8 cellular contexts compared by ENCODE assay signal in the genomic region with DNA sequence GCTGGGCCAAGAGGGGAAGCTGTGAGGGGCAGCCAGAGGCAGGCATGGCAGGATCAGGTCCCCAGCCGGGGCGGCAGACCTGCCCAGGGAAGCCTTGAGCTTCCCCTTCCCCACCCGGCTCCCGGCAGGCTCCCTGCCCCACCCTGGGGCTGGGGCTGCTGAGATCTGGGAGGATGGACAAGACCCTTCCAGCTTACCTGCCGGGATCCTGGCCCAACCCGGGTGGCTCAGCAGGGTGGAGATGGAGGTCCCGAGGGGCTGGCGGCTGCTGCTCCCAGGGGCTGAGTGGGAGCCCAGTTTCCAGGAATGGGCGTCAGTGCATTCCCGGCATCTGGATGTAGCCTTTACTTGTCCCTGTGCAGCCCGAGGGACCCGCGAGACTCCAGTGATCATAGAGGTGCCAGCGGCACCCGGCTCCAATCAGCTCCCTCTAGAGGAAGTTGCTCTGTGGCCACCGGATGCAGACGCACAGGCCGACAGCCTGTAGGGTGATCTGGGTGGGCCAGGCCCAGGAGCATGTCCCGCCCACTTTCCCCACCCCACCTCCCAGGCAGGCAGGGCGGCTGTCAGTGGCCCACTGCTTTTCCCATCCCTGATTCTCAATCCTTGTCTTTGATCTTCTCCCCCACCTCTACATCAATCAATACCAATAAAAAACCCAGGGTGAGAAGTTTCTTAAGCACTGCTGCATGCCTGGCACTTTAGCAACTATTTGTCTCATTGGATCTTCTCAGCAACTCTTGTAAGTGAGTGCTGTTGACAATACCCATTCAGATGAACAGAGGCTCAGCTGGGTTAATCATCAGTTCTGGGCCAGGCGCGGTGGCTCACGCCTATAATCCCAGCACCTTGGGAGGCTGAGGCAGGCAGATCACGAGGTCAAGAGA. TPM values are rescaled to one million over a fixed set of nuclear protein-coding genes. Genes with fewer than 3 reads are reported as not detected.
DNase-seq lines count a peak whose midpoint lies in the region; ATAC-seq, FAIRE-seq and TF ChIP-seq lines count a peak whose summit lies in the region.

BAK1 (minus strand) TSS at position 449 of the 887 bp plus-strand sequence. CDS start 2,672 bp downstream, outside the sequence.

- H3K79me2 ChIP-seq in H1 (ENCODE audit: control insufficient read depth in 1 of 2, insufficient read depth in 2 of 2, low read length in 2 of 2), result peaks cover 0 to 19% of the 10 kb centered on the region in 2 experiments; a peak in 3 of 4 replicates
- peaks cover 16% of the 10 kb centered on the region for H3K79me2 ChIP-seq in mesendoderm (ENCODE audit: control insufficient read depth, insufficient read depth, low read length)

- peaks cover 5% of the 10 kb centered on the region; the same call in 1 of the 2 replicates for H3K23me2 ChIP-seq in H1 (ENCODE audit: low read depth, low read length)

- peak; percentile 24 to 29; a peak in 2 of 4 replicates for TF ChIP-seq RAD21 in H1 (IDR thresholded peaks at IDR 0.05 in 1 of 2, conservative IDR thresholded peaks at IDR 0.05 in 1 of 2; ENCODE audit: low read depth in 2 of 2, low read length in 2 of 2)

- peak in 1 of 2 experiments; percentile 47; a peak in 1 of 3 replicates for TF ChIP-seq POLR2A in H1 (IDR thresholded peaks at IDR 0.05; ENCODE audit: control extremely low read depth in 1 of 2, low read depth in 2 of 2, low read length in 2 of 2)

- H3K4me1 ChIP-seq in H1 (replicated peaks in 1 of 4; ENCODE audit: control insufficient read depth in 3 of 4, insufficient read depth in 4 of 4, low read length in 3 of 4) (peaks cover 0 to 8% (median 4%) of the 10 kb centered on the region in 4 experiments; a peak in 6 of 7 replicates), mesendoderm (ENCODE audit: control insufficient read depth, low read depth, low read length) (no peaks in the 10 kb centered on the region)

- H3K4ac ChIP-seq in H1 (replicated peaks; ENCODE audit: insufficient read length, low read depth, low read length) (no peak within 1 kb of the TSS), mesendoderm (ENCODE audit: low read depth, low read length) (no peak within 1 kb of the TSS)

- H4K5ac ChIP-seq in H1 (ENCODE audit: insufficient read length, low read depth, low read length) (no peak within 1 kb of the TSS), mesendoderm (ENCODE audit: low read length) (no peak within 1 kb of the TSS)

- H4K91ac ChIP-seq in H1 (replicated peaks; ENCODE audit: insufficient read length, low read length), result no peak within 1 kb of the TSS

- POLR2A ChIA-PET in H1 (lab: Charles Lee; ENCODE audit: partially characterized antibody), result interaction anchor here (0.8 to 2.1 kb wide), 5 partner anchors 9 to 131 kb away, joined by 3 to 7 read pairs (median 5); partner anchors contain the start of genes UQCC2 and ZBTB9

- H3K9me3 ChIP-seq in H1 (ENCODE audit: insufficient read depth in 2 of 2, low read depth in 1 of 2, low read length in 1 of 2), result no peaks in the 10 kb centered on the region

- H4K8ac ChIP-seq in H1 (ENCODE audit: extremely low read depth, insufficient read depth, low read length) (no peak within 1 kb of the TSS), mesendoderm (ENCODE audit: low read depth, low read length) (peak within 1 kb of the TSS; percentile 58)

- 5% methylated on average over 24 of the region's 24 CpGs; no CpG with 5 or more reads in 1 of the 2 experiments for WGBS in H1 (ENCODE audit: extremely low coverage in 1 of 2, insufficient coverage in 1 of 2, insufficient read length in 1 of 2, insufficient replicate concordance in 2 of 2, low coverage in 1 of 2, low lambda C conversion rate in 2 of 2, missing lambda C conversion rate in 1 of 2), 2 experiments
- WGBS in mesendoderm (ENCODE audit: extremely low coverage, insufficient coverage, low lambda C conversion rate), result no CpG with 5 or more reads among the region's 24 CpGs

- H2AK5ac ChIP-seq in H1 (ENCODE audit: low read depth, low read length), result no peak within 1 kb of the TSS
- peak within 1 kb of the TSS; percentile 74 for H2AK5ac ChIP-seq in mesendoderm (ENCODE audit: low read length)

- FAIRE-seq in H1 (lab: Jason Lieb, UNC), result no peak

- H2BK120ac ChIP-seq in H1 (replicated peaks; ENCODE audit: low read depth, low read length), result no peak within 1 kb of the TSS
- no peak within 1 kb of the TSS for H2BK120ac ChIP-seq in mesendoderm (ENCODE audit: low read depth, low read length)

- peak in 2 of 3 experiments; percentile 58 to 60; a peak in 3 of 4 replicates for TF ChIP-seq CTCF in H1 (IDR thresholded peaks at IDR 0.05; ENCODE audit: control extremely low read depth in 1 of 3, insufficient read depth in 1 of 3, low read depth in 1 of 3, low read length in 3 of 3)

- H3K14ac ChIP-seq in H1 (ENCODE audit: insufficient read length), result no peak within 1 kb of the TSS

- CTCF ChIA-PET in H1 (lab: Charles Lee; ENCODE audit: partially characterized antibody), result interaction anchor here (0.5 to 4.9 kb wide), 22 partner anchors 10 to 394 kb away, joined by 3 to 21 read pairs (median 4); partner anchors contain the start of gene ITPR3

- H3K79me1 ChIP-seq in H1 (ENCODE audit: low read depth, low read length), result peaks cover 5% of the 10 kb centered on the region; the same call in 1 of the 2 replicates
- H3K79me1 ChIP-seq in mesendoderm (ENCODE audit: low read length), result peaks cover 12% of the 10 kb centered on the region

- H3K56ac ChIP-seq in H1 (replicated peaks; ENCODE audit: insufficient read length, low read depth, low read length) (no peak within 1 kb of the TSS), mesendoderm (ENCODE audit: low read length) (peak within 1 kb of the TSS; percentile 96)

- H2BK12ac ChIP-seq in H1 (ENCODE audit: low read depth, low read length), result no peak within 1 kb of the TSS; the same call in 1 of the 2 replicates

- H2BK15ac ChIP-seq in H1 (ENCODE audit: low read length), result peak within 1 kb of the TSS; percentile 96; the same call in 1 of the 2 replicates
- H2BK15ac ChIP-seq in mesendoderm (replicated peaks; ENCODE audit: low read depth), result no peak within 1 kb of the TSS

- H3K23ac ChIP-seq in H1 (ENCODE audit: insufficient read length), result no peak within 1 kb of the TSS
- H3K23ac ChIP-seq in mesendoderm (ENCODE audit: low read length), result peak within 1 kb of the TSS; percentile 7

- H3K27ac ChIP-seq in H1 (ENCODE audit: low read depth, low read length) (0 out of 2 replicates have a peak within 1 kb of the TSS, but pooled peaks have one; percentile 52), mesendoderm (ENCODE audit: low read depth, low read length) (peak within 1 kb of the TSS; percentile 46)

- peak within 1 kb of the TSS; percentile 65 to 95 (median 93) for H3K4me3 ChIP-seq in H1 (ENCODE audit: extremely low read depth in 1 of 4, insufficient read depth in 2 of 4, low read depth in 3 of 4, low read length in 4 of 4)
- H3K4me3 ChIP-seq in mesendoderm (ENCODE audit: low read length), result peak within 1 kb of the TSS; percentile 93

- no peaks in the 10 kb centered on the region for H3K27me3 ChIP-seq in H1 (replicated peaks in 1 of 4; ENCODE audit: control insufficient read depth in 3 of 4, extremely low read depth in 1 of 4, insufficient read depth in 3 of 4, low read length in 3 of 4)
- H3K27me3 ChIP-seq in mesendoderm (ENCODE audit: insufficient read depth, low read length, poor library complexity), result no peaks in the 10 kb centered on the region

- peak within 1 kb of the TSS; percentile 60; the same call in 1 of the 2 replicates for H2AFZ ChIP-seq in H1 (ENCODE audit: low read length)

- H3K4me2 ChIP-seq in H1 (ENCODE audit: insufficient read depth in 1 of 2, low read depth in 2 of 2, low read length in 2 of 2) (peak within 1 kb of the TSS; percentile 61 to 99), mesendoderm (ENCODE audit: low read length) (peak within 1 kb of the TSS; percentile 51)

- H4K20me1 ChIP-seq in H1 (replicated peaks in 1 of 2; ENCODE audit: control insufficient read depth in 1 of 2, insufficient read depth in 2 of 2, low read length in 2 of 2), result no peaks in the 10 kb centered on the region

- no peak within 1 kb of the TSS for H2BK20ac ChIP-seq in H1 (ENCODE audit: low read length)

- H3K18ac ChIP-seq in H1 (ENCODE audit: extremely low read depth, low read length) (peak within 1 kb of the TSS; percentile 60), mesendoderm (ENCODE audit: low read length) (peak within 1 kb of the TSS; percentile 1)

- DNase-seq in CMK (ENCODE audit: low read depth), result peak; percentile 81
- DNase-seq in HT-29 (ENCODE audit: low spot score), result peak; percentile 93
- peak; percentile 87 for DNase-seq in NOMO-1 treated with DMSO at 0.1 percent for 48 hours (lab: John Stamatoyannopoulos, UW; ENCODE audit: unreplicated experiment)
- peak; percentile 65 for DNase-seq in activated CD8-positive, alpha-beta memory T cell treated with anti-CD3 and anti-CD28 coated beads for 4 hours (ENCODE audit: low read depth in 2 of 2)
- peak in 1 of 2 experiments; percentile 87 for DNase-seq in H1 (ENCODE audit: low read depth in 1 of 2, low spot score in 2 of 2)
- peak; percentile 96 for DNase-seq in mesendoderm
- DNase-seq in stimulated activated CD8-positive, alpha-beta memory T cell treated with anti-CD3 and anti-CD28 coated beads, Interleukin-12 subunit alpha, Interleukin-12 subunit beta, amount 100 ng/mL, for 4 hours (ENCODE audit: low read depth), result peak; percentile 66

- peak within 1 kb of the TSS; percentile 79; the same call in 1 of the 2 replicates for H2BK5ac ChIP-seq in H1 (ENCODE audit: low read depth, low read length)
- H2BK5ac ChIP-seq in mesendoderm (ENCODE audit: low read length), result no peak within 1 kb of the TSS

- peak; percentile 84 for ATAC-seq in GM19467 (IDR thresholded peaks at IDR 0.05; ENCODE audit: unreplicated experiment)

- H3K36me3 ChIP-seq in H1 (ENCODE audit: control insufficient read depth in 2 of 4, insufficient read depth in 4 of 4, low read length in 3 of 4), result peaks cover 4 to 14% (median 8%) of the 10 kb centered on the region in 4 experiments
- peaks cover 2% of the 10 kb centered on the region for H3K36me3 ChIP-seq in mesendoderm (ENCODE audit: control insufficient read depth, insufficient read depth, low read length)

- peak within 1 kb of the TSS; percentile 62 to 71 (median 68); a peak in 6 of 7 replicates for H3K9ac ChIP-seq in H1 (replicated peaks in 1 of 4; ENCODE audit: extremely low read depth in 1 of 4, low read depth in 3 of 4, low read length in 3 of 4)
- H3K9ac ChIP-seq in mesendoderm (ENCODE audit: low read length), result peak within 1 kb of the TSS; percentile 97

- no peak for TF ChIP-seq EP300 in H1 (IDR thresholded peaks at IDR 0.05; ENCODE audit: borderline replicate concordance in 1 of 2, low read depth in 2 of 2, low read length in 2 of 2)

RNA-seq across cellular contexts. Expression of gene BAK1, which starts in this region (rescaled TPM):
- total RNA-seq in HT-29 (2014; rRNA removed; shearing (Covaris generic)), result 19.7 and 27.8 TPM in 2 replicates
- total RNA-seq in H1 (2021; fragmentation: NEBNext Ultra II Directional; extraction: Animal tissue kit (Norgen Biotek cat#: 25700)), result 43.3 and 45.1 TPM in 2 replicates
- polyA plus RNA-seq in H1 (2011; rRNA removed), result 43.4 and 51.4 TPM in 2 replicates
- 38.7 TPM for polyA plus RNA-seq in H1 (2011; cell fraction: cytosol; rRNA removed)
- 33.2 TPM for polyA plus RNA-seq in H1 (2011; cell fraction: nucleus; rRNA removed)
- 25.3 to 42.8 TPM (median 38.6 TPM) in 4 replicates for polyA plus RNA-seq in H1 (2012, experiment 1 of 2)
- 50.1 TPM for polyA plus RNA-seq in H1 (2012, experiment 2 of 2)
- polyA plus RNA-seq in H1 (2013, experiment 1 of 2), result 19.1 TPM
- 19.0 TPM for polyA plus RNA-seq in H1 (2013, experiment 2 of 2)
- polyA minus RNA-seq in H1 (2011; rRNA and poly(A)+ RNA removed), result 33.0 and 37.7 TPM in 2 replicates
- polyA minus RNA-seq in H1 (2011; cell fraction: cytosol; rRNA and poly(A)+ RNA removed), result 27.4 TPM
- polyA minus RNA-seq in H1 (2011; cell fraction: nucleus; rRNA and poly(A)+ RNA removed), result 15.8 TPM
- polyA plus RNA-seq in mesendoderm (2013, experiment 1 of 2), result 20.5 TPM
- 21.1 TPM for polyA plus RNA-seq in mesendoderm (2013, experiment 2 of 2)
